Comparison of ENCODE assay signal across 30 cellular contexts in the genomic region with DNA sequence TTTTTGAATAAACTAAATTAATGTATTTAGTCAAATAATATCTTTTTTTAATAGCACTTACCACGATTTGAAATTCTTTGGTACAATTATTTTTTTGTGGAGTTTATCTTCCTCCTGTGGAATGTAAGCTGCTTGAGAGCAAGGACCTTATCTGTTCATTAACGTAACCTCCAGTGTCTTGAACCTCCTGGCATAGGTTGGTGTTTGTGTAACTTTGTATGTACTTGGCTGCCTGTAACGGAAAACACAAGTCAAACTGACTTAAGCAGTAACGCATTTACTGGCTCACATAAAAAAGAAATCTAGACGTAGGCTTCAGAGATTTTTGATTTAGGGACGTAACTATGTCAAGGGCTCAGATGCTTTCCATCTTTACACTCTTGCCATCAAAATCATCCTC. TPM values are rescaled to one million over a fixed set of nuclear protein-coding genes. Genes with fewer than 3 reads are reported as not detected.
DNase-seq lines count a peak whose midpoint lies in the region; ATAC-seq, FAIRE-seq and TF ChIP-seq lines count a peak whose summit lies in the region.
"Had no signal": no experiment of that assay in that cellular context is flagged by ENCODE, and none has a peak within 500 bp of the region (broad histone marks: within the 10 kb centered on the region; RNA-seq: fewer than 3 reads in every experiment).

No MANE protein-coding gene starts in this region.

- CTCF ChIA-PET in WTC11 (lab: Charles Lee), result interaction anchor here (0.7 kb wide), 1 partner anchor 12 kb away, joined by 3 read pairs; no protein-coding TSS in a partner anchor

- H3K9ac ChIP-seq in mesenchymal stem cell (ENCODE audit: low read length) (no peak overlapping the region), subcutaneous abdominal adipose tissue (ENCODE audit: low read length in 5 of 5) (no peak overlapping the region)
- H3K9ac ChIP-seq: BLaER1 treated with 17β-estradiol and CSF1 and Interleukin-3, amounts not matched to agents 10 nM and 100 nM had no signal

- H3K23ac ChIP-seq in mesenchymal stem cell (ENCODE audit: low read length in 2 of 2), result no peak overlapping the region

- peaks cover 2% of the 10 kb centered on the region for H3K79me1 ChIP-seq in mesenchymal stem cell (replicated peaks; ENCODE audit: low read length, poor library complexity, severe bottlenecking)

- H3K27ac Mint-ChIP-seq in WTC11, result peak overlapping the region; percentile 33; the same call in 1 of the 2 replicates
- H3K27ac Mint-ChIP-seq in chondrocyte (ENCODE audit: unreplicated experiment), result peak overlapping the region; percentile 63
- H3K27ac Mint-ChIP-seq: activated CD8-positive, alpha-beta T cell treated with anti-CD3 and anti-CD28 coated beads for 36 hours; activated naive CD4-positive, alpha-beta T cell treated with anti-CD3 and anti-CD28 coated beads for 36 hours; activated T-helper 1 cell treated with anti-CD3 and anti-CD28 coated beads, Interleukin-12 subunit alpha, Interleukin-12 subunit beta, Interleukin-2, Interleukin-4 antibody, amounts not matched to agents 30 ng/mL and 10 ng/mL and 1 ng/mL, durations not matched to agents 14 hours and 24 hours and 36 hours; memory B cell had no signal

- H3K9me3 ChIP-seq in mesenchymal stem cell (ENCODE audit: control insufficient read depth, low read length) (no peaks in the 10 kb centered on the region), subcutaneous abdominal adipose tissue (ENCODE audit: control insufficient read depth in 5 of 5, low read length in 5 of 5) (no peaks in the 10 kb centered on the region)
- H3K9me3 ChIP-seq: HAP-1, neutrophil, sigmoid colon had no signal

- no peak overlapping the region for H3K18ac ChIP-seq in mesenchymal stem cell (ENCODE audit: low read depth in 1 of 2, low read length in 2 of 2)

- H3K27ac ChIP-seq in mesenchymal stem cell (ENCODE audit: low read length, poor library complexity, severe bottlenecking) (peak overlapping the region; percentile 64), subcutaneous abdominal adipose tissue (ENCODE audit: low read depth, low read length) (peak overlapping the region; percentile 28)
- H3K27ac ChIP-seq: BLaER1 treated with 17β-estradiol and CSF1 and Interleukin-3, amounts not matched to agents 10 nM and 100 nM; foreskin keratinocyte; neutrophil had no signal

- H3K9me3 Mint-ChIP-seq in WTC11 (peaks cover 27% of the 10 kb centered on the region), chondrocyte (ENCODE audit: low read depth) (peaks cover 5% of the 10 kb centered on the region)
- H3K9me3 Mint-ChIP-seq: activated CD8-positive, alpha-beta T cell treated with anti-CD3 and anti-CD28 coated beads for 36 hours had no signal

- H3K4ac ChIP-seq in mesenchymal stem cell (ENCODE audit: low read depth in 1 of 2, low read length in 2 of 2), result no peak overlapping the region

- H3K4me3 ChIP-seq in mesenchymal stem cell (ENCODE audit: insufficient read depth in 1 of 2, low read depth in 1 of 2, low read length in 2 of 2), result no peak overlapping the region
- no peak overlapping the region for H3K4me3 ChIP-seq in subcutaneous abdominal adipose tissue (ENCODE audit: low read depth in 1 of 5, low read length in 5 of 5)
- H3K4me3 ChIP-seq: BLaER1 treated with 17β-estradiol and CSF1 and Interleukin-3, amounts not matched to agents 10 nM and 100 nM; coronary artery; HAP-1; sigmoid colon had no signal

- H3K4me2 ChIP-seq in mesenchymal stem cell (ENCODE audit: low read length, poor library complexity, severe bottlenecking), result no peak overlapping the region
- H3K4me2 ChIP-seq: BLaER1 treated with 17β-estradiol and CSF1 and Interleukin-3, amounts not matched to agents 10 nM and 100 nM had no signal

- no peak overlapping the region for H3K4me3 Mint-ChIP-seq in WTC11
- H3K4me3 Mint-ChIP-seq in chondrocyte (ENCODE audit: unreplicated experiment), result no peak overlapping the region
- H3K4me3 Mint-ChIP-seq: activated CD8-positive, alpha-beta T cell treated with anti-CD3 and anti-CD28 coated beads for 36 hours; activated naive CD4-positive, alpha-beta T cell treated with anti-CD3 and anti-CD28 coated beads for 36 hours; activated T-helper 1 cell treated with anti-CD3 and anti-CD28 coated beads, Interleukin-12 subunit alpha, Interleukin-12 subunit beta, Interleukin-2, Interleukin-4 antibody, amounts not matched to agents 30 ng/mL and 10 ng/mL and 1 ng/mL, durations not matched to agents 14 hours and 24 hours and 36 hours; memory B cell had no signal

- TF ChIP-seq CTCF in WTC11 (IDR thresholded peaks at IDR 0.05), result no peak
- no peak for TF ChIP-seq CTCF in chondrocyte (IDR thresholded peaks at IDR 0.05)

- H3K27me3 ChIP-seq in mesenchymal stem cell (ENCODE audit: control insufficient read depth in 1 of 2, insufficient read depth in 1 of 2, low read length in 2 of 2) (no peaks in the 10 kb centered on the region), subcutaneous abdominal adipose tissue (ENCODE audit: control insufficient read depth in 5 of 5, insufficient read depth in 4 of 5, low read length in 5 of 5) (no peaks in the 10 kb centered on the region)
- H3K27me3 ChIP-seq: BLaER1 treated with 17β-estradiol and CSF1 and Interleukin-3, amounts not matched to agents 10 nM and 100 nM; foreskin keratinocyte; sigmoid colon had no signal

- H3K27me3 Mint-ChIP-seq in WTC11 (ENCODE audit: low read depth) (no peaks in the 10 kb centered on the region), chondrocyte (ENCODE audit: low read depth) (no peaks in the 10 kb centered on the region)
- H3K27me3 Mint-ChIP-seq: progenitor cell of endocrine pancreas had no signal

- no peak overlapping the region for H2BK5ac ChIP-seq in mesenchymal stem cell (ENCODE audit: low read depth, low read length, poor library complexity, severe bottlenecking)

- no peak overlapping the region for H4K91ac ChIP-seq in mesenchymal stem cell (ENCODE audit: low read length)

- no peak overlapping the region for H2BK12ac ChIP-seq in mesenchymal stem cell (ENCODE audit: low read length in 2 of 2)

- no peak overlapping the region for H2AK5ac ChIP-seq in mesenchymal stem cell (ENCODE audit: low read length, severe bottlenecking)

- FAIRE-seq in RCC 7860 (lab: Jason Lieb, UNC), result no peak
- FAIRE-seq: bronchial epithelial cell had no signal

- H4K8ac ChIP-seq in mesenchymal stem cell (ENCODE audit: low read length), result no peak overlapping the region

- no peak overlapping the region for H2BK120ac ChIP-seq in mesenchymal stem cell (ENCODE audit: low read depth, low read length)

- no peak overlapping the region for H2AFZ ChIP-seq in mesenchymal stem cell (ENCODE audit: low read depth, low read length)

- DNase-seq in WTC11 (ENCODE audit: low spot score) (no peak), chondrocyte (ENCODE audit: low spot score) (no peak), mesenchymal stem cell (no peak), glomerular visceral epithelial cell (ENCODE audit: extremely low spot score) (no peak), RCC 7860 (ENCODE audit: low spot score) (no peak)
- DNase-seq in activated CD4-positive, CD25-positive, alpha-beta regulatory T cell treated with anti-CD3 and anti-CD28 coated beads, Interleukin-2, amount 50 U/mL, for 72 hours, result no peak
- DNase-seq: activated CD4-positive, alpha-beta T cell treated with anti-CD3 and anti-CD28 coated beads for 1 hour; activated CD8-positive, alpha-beta memory T cell treated with anti-CD3 and anti-CD28 coated beads, Interleukin-2, amount 50 U/mL, for 48 hours; activated CD8-positive, alpha-beta T cell treated with anti-CD3 and anti-CD28 coated beads for 36 hours; activated naive CD4-positive, alpha-beta T cell treated with anti-CD3 and anti-CD28 coated beads for 36 hours; amniotic stem cell; hippocampal formation; left colon; NCI-H1417 treated with DMSO at 0.1 percent for 48 hours; NCI-H2029 treated with DMSO at 0.1 percent for 48 hours; NCI-H526; SHP77 treated with DMSO at 0.1 percent for 48 hours; sigmoid colon; stimulated activated CD4-positive, alpha-beta T cell treated with anti-CD3 and anti-CD28 coated beads, Interleukin-4, amount 100 ng/mL, for 4 hours; trophoblast cell had no signal

- no peak for ATAC-seq in WTC11
- ATAC-seq: activated CD8-positive, alpha-beta T cell treated with anti-CD3 and anti-CD28 coated beads for 36 hours; foreskin keratinocyte; left colon had no signal

- H3K36me3 ChIP-seq in mesenchymal stem cell (ENCODE audit: control insufficient read depth in 1 of 2, insufficient read depth in 2 of 2, low read depth in 1 of 2, low read length in 2 of 2), result no peaks in the 10 kb centered on the region
- no peaks in the 10 kb centered on the region for H3K36me3 ChIP-seq in subcutaneous abdominal adipose tissue (ENCODE audit: control insufficient read depth in 5 of 5, insufficient read depth in 5 of 5, low read length in 5 of 5)
- H3K36me3 ChIP-seq: BLaER1 treated with 17β-estradiol and CSF1 and Interleukin-3, amounts not matched to agents 10 nM and 100 nM; HAP-1; neutrophil; sigmoid colon had no signal

- H3K36me3 Mint-ChIP-seq in WTC11 (peaks cover 15% of the 10 kb centered on the region), chondrocyte (ENCODE audit: low read depth) (peaks cover 2% of the 10 kb centered on the region)

- WGBS in mesenchymal stem cell, result 94% methylated on average over 6 of the region's 6 CpGs

- POLR2A ChIA-PET in WTC11 (lab: Charles Lee), result no interaction called here

- no peak overlapping the region for H3K14ac ChIP-seq in mesenchymal stem cell (ENCODE audit: low read length in 2 of 2)

- H3K4me1 ChIP-seq in mesenchymal stem cell (ENCODE audit: control insufficient read depth, insufficient read depth, low read depth, low read length), result no peaks in the 10 kb centered on the region
- H3K4me1 ChIP-seq in subcutaneous abdominal adipose tissue (ENCODE audit: control insufficient read depth in 5 of 5, insufficient read depth in 5 of 5, low read length in 5 of 5), result peaks cover 0 to 28% (median 13%) of the 10 kb centered on the region in 5 donors

- no peak overlapping the region for H2BK15ac ChIP-seq in mesenchymal stem cell (ENCODE audit: low read depth, poor library complexity, severe bottlenecking)

- H3K4me1 Mint-ChIP-seq in WTC11, result peaks cover 23% of the 10 kb centered on the region
- H3K4me1 Mint-ChIP-seq in chondrocyte (ENCODE audit: low read depth), result peaks cover 47% of the 10 kb centered on the region

TF ChIP-seq in WTC11, 78 proteins besides CTCF, POLR2A, EP300 and RAD21 (continues in another document):
- TF ChIP-seq ATF1 (CRISPR knock-in tag; IDR thresholded peaks at IDR 0.05) (no peak), SP1 (CRISPR knock-in tag; conservative IDR thresholded peaks at IDR 0.05) (no peak), PRRX2 (CRISPR knock-in tag; IDR thresholded peaks at IDR 0.05) (no peak)
- TF ChIP-seq, protein P1, sequence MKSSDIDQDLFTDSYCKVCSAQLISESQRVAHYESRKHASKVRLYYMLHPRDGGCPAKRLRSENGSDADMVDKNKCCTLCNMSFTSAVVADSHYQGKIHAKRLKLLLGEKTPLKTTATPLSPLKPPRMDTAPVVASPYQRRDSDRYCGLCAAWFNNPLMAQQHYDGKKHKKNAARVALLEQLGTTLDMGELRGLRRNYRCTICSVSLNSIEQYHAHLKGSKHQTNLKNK (CRISPR knock-in tag; IDR thresholded peaks at IDR 0.05), result no peak

RNA-seq across cellular contexts. Expression of gene ARHGEF12, which starts 56.1 kb away (rescaled TPM):
- total RNA-seq in WTC11 (2021) (32.0 to 35.8 TPM (median 32.2 TPM) in 3 replicates), chondrocyte (71.9 to 93.3 TPM (median 74.2 TPM) in 3 replicates)
- polyA plus RNA-seq in mesenchymal stem cell (2013, experiment 1 of 2), result 45.2 TPM
- polyA plus RNA-seq in mesenchymal stem cell (2013, experiment 2 of 2), result 44.4 TPM
